ENCODE assay signal across 8 cellular contexts in the genomic region with DNA sequence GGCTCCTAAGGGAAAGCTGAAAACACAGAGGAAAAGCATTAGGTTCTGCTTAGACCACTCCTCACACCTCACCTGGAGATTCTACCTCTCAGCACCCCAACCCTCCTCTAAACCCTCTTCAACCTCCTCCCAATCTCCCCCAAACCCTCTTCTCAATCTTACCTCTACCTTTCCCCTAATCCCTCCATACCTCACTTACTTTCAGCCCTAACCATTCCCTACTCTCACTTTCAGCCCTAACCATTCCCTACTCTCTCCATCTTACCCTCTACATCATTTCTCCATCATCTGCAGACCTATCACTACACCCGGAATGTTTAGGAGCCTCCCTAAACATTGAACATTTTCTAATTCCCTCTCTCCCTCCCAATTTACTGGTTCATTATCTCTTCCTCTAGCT. TPM values are rescaled to one million over a fixed set of nuclear protein-coding genes. Genes with fewer than 3 reads are reported as not detected.
"Had no signal": no experiment of that assay in that cellular context is flagged by ENCODE, and none has a peak within 500 bp of the region (broad histone marks: within the 10 kb centered on the region; RNA-seq: fewer than 3 reads in every experiment).

No MANE protein-coding gene starts in this region.

- H3K4me3 ChIP-seq: GM23338, K562 had no signal

- H3K9me3 Mint-ChIP-seq: GM23338, HFFc6 had no signal

- H2AFZ ChIP-seq: GM23338 had no signal

- H3K4me3 Mint-ChIP-seq: GM23338, H9, HFFc6 had no signal

- DNase-seq: H9, HCEC 1CT, HFFc6, IMR-90 had no signal

- H3K27ac Mint-ChIP-seq: GM23338, H9, HFFc6 had no signal

- H3K4me2 ChIP-seq: GM23338 had no signal

- ATAC-seq: GM23338, K562 had no signal

RNA-seq across cellular contexts. Expression of gene RTL3, which starts 3.5 kb away (rescaled TPM):
- total RNA-seq: GM23338, H1, H9, HT-29, K562 had no signal
- polyA plus RNA-seq: GM23338, H1, K562 had no signal
